Comparison of ENCODE assay signal across 7 cellular contexts in genomic region chr6:57035549-57035948, GRCh38.
"Had no signal": no experiment of that assay in that cellular context is flagged by ENCODE, and none has a peak within 500 bp of the region (broad histone marks: within the 10 kb centered on the region; RNA-seq: fewer than 3 reads in every experiment).

No MANE protein-coding gene starts in this region.

- H3K4me3 ChIP-seq: K562 had no signal

- H3K27ac ChIP-seq: HL-60 had no signal

- FAIRE-seq: HepG2, HTR-8/SVneo, K562 had no signal

- DNase-seq: IMR-90, KBM-7, KG1 had no signal

- ATAC-seq: HepG2, K562 had no signal
